15 cellular contexts compared by ENCODE assay signal in genomic region chr9:114290561-114290986, GRCh38. TPM values are rescaled to one million over a fixed set of nuclear protein-coding genes. Genes with fewer than 3 reads are reported as not detected.
A peak's percentile ranks its signal among the peaks of the same experiment; 100 is the strongest.
DNase-seq lines count a peak whose midpoint lies in the region; ATAC-seq and TF ChIP-seq lines count a peak whose summit lies in the region.
"Had no signal": no experiment of that assay in that cellular context is flagged by ENCODE, and none has a peak within 500 bp of the region (broad histone marks: within the 10 kb centered on the region; RNA-seq: fewer than 3 reads in every experiment).

No MANE protein-coding gene starts in this region.

- intact Hi-C loops in right cardiac atrium (cut with DNase I) (loop anchor here in 3 of 4 donors (2.0 to 10.0 kb wide), 6 partner anchors 133 to 486 kb away; partner anchors contain the start of gene COL27A1 (in 2 of the 3)), posterior vena cava (cut with DNase I) (loop anchor here in 1 of 2 donors (5.0 kb wide), 1 partner anchor 183 kb away; no protein-coding TSS in a partner anchor)

- DNase-seq in HFFc6 (no peak), WERI-Rb-1 (peak; percentile 28), right cardiac atrium (peak; percentile 6 to 47 (median 17)), posterior vena cava (ENCODE audit: low spot score) (peak; percentile 62), nucleus accumbens (lab: John Stamatoyannopoulos, UW) (no peak), glomerular visceral epithelial cell (ENCODE audit: extremely low spot score) (no peak)

- peak overlapping the region; percentile 51 for H3K27ac Mint-ChIP-seq in HFFc6
- H3K27ac Mint-ChIP-seq: T-cell had no signal

- H3K36me3 ChIP-seq in WERI-Rb-1 = peaks cover 46% of the 10 kb centered on the region

- peaks cover 4% of the 10 kb centered on the region; the same call in 1 of the 2 replicates for H3K9me3 Mint-ChIP-seq in HFFc6

- 61% methylated on average over 7 of the region's 7 CpGs for WGBS in right cardiac atrium

- 0 out of 2 replicates have a peak, but pooled peaks cover 1% of the 10 kb centered on the region for H3K27me3 Mint-ChIP-seq in HFFc6 (ENCODE audit: insufficient read depth)

- H3K4me3 ChIP-seq in WERI-Rb-1 (ENCODE audit: low read depth, low read length) (no peak overlapping the region), right cardiac atrium (ENCODE audit: low read length) (no peak overlapping the region)
- H3K4me3 ChIP-seq: dorsolateral prefrontal cortex, smooth muscle cell had no signal

- H3K9me3 ChIP-seq in WERI-Rb-1 (ENCODE audit: severe bottlenecking) (peaks cover 12% of the 10 kb centered on the region), right cardiac atrium (ENCODE audit: control insufficient read depth, low read length) (no peaks in the 10 kb centered on the region)

- H3K27me3 ChIP-seq in WERI-Rb-1 (ENCODE audit: insufficient read depth, low read depth, severe bottlenecking) (no peaks in the 10 kb centered on the region), right cardiac atrium (ENCODE audit: control insufficient read depth, insufficient read depth) (no peaks in the 10 kb centered on the region)
- H3K27me3 ChIP-seq: dorsolateral prefrontal cortex had no signal

- peak overlapping the region; percentile 44 for H3K27ac ChIP-seq in WERI-Rb-1
- H3K27ac ChIP-seq in right cardiac atrium (ENCODE audit: low read length) = no peak overlapping the region
- H3K27ac ChIP-seq: C4-2B, dorsolateral prefrontal cortex had no signal

- no peak for TF ChIP-seq CTCF in HFFc6 (IDR thresholded peaks at IDR 0.05)
- TF ChIP-seq CTCF in WERI-Rb-1 (IDR thresholded peaks at IDR 0.05; ENCODE audit: low read depth, low read length) = no peak

- H3K4me3 Mint-ChIP-seq in HFFc6 = no peak overlapping the region
- H3K4me3 Mint-ChIP-seq: T-cell had no signal

- ATAC-seq in right cardiac atrium (peak in 1 of 2 donors; percentile 7), HG02970 (IDR thresholded peaks at IDR 0.05; ENCODE audit: low FRiP score, unreplicated experiment) (no peak)

- H3K4me1 ChIP-seq in right cardiac atrium (ENCODE audit: control insufficient read depth, insufficient read depth, low read length) = no peaks in the 10 kb centered on the region

- H3K4me1 Mint-ChIP-seq in HFFc6 (ENCODE audit: low read depth) = peaks cover 39% of the 10 kb centered on the region

- peaks cover 47% of the 10 kb centered on the region for H3K36me3 Mint-ChIP-seq in HFFc6 (ENCODE audit: low read depth)

RNA-seq across cellular contexts. Expression of gene ORM1, which starts 32.3 kb away (rescaled TPM):
- total RNA-seq in HFFc6 (2021; fragmentation: NEBNext Ultra II Directional; extraction: Animal tissue kit (Norgen Biotek cat#: 25700)) = not detected
- total RNA-seq in right cardiac atrium (1 to 10 TPM in 1 of 4 donors, not detected in 3; 2.7 TPM), posterior vena cava (1 to 10 TPM in 1 of 2 donors, not detected in 1; 1.8 TPM)
- 0.70 TPM for polyA plus RNA-seq in right cardiac atrium
- total RNA-seq: HT1080, mammary epithelial cell, smooth muscle cell had no signal
- polyA plus RNA-seq: mammary epithelial cell had no signal

RNA-seq across cellular contexts. Expression of gene ORM2, which starts 39.1 kb away (rescaled TPM):
- total RNA-seq in HFFc6 (2021; fragmentation: NEBNext Ultra II Directional; extraction: Animal tissue kit (Norgen Biotek cat#: 25700)) = not detected
- total RNA-seq in right cardiac atrium (not detected), posterior vena cava (not detected)
- 0.27 TPM for polyA plus RNA-seq in right cardiac atrium
- total RNA-seq: aorta, HT1080, M059J, mammary epithelial cell, smooth muscle cell had no signal
- polyA plus RNA-seq: aorta, mammary epithelial cell, smooth muscle cell had no signal

Comparison
In these comparisons a context has a peak if more than half of its experiments do, and no peak if none do; other contexts are left out.
1. DNase-seq: peak in WERI-Rb-1 (single experiment), right cardiac atrium (3 of 3) and posterior vena cava (single experiment); none in HFFc6 (single experiment), nucleus accumbens (0 of 56) and glomerular visceral epithelial cell (single experiment).